21 cellular contexts compared by ENCODE assay signal in genomic region chr4:55880652-55881280, GRCh38.
"Had no signal": no experiment of that assay in that cellular context is flagged by ENCODE, and none has a peak within 500 bp of the region (broad histone marks: within the 10 kb centered on the region; RNA-seq: fewer than 3 reads in every experiment).

No MANE protein-coding gene starts in this region.

- H3K4me3 ChIP-seq: hepatocyte, left ventricle myocardium inferior, lower lobe of right lung, smooth muscle cell, suprapubic skin, thyroid gland, upper lobe of right lung, vagina had no signal

- H3K9me3 ChIP-seq: left ventricle myocardium inferior, lower lobe of right lung, suprapubic skin, thyroid gland, upper lobe of right lung, vagina had no signal

- H3K27me3 ChIP-seq: foreskin keratinocyte, hepatocyte, suprapubic skin, thyroid gland, upper lobe of right lung, vagina had no signal

- H3K4me1 ChIP-seq: foreskin keratinocyte, lower lobe of right lung, suprapubic skin, thyroid gland, upper lobe of right lung, vagina had no signal

- H3K4me3 Mint-ChIP-seq: memory B cell, mesothelial cell of epicardium, natural killer cell, neural crest cell had no signal

- H3K9me3 Mint-ChIP-seq: memory B cell, natural killer cell, neural crest cell had no signal

- ATAC-seq: foreskin keratinocyte; left cardiac atrium; lower lobe of right lung; natural killer cell; right cardiac atrium; stimulated activated naive CD8-positive, alpha-beta T cell treated with anti-CD3 and anti-CD28 coated beads, Interleukin-15, Interleukin-2, amounts not matched to agents 100 U/mL and 50 U/mL, for 24 hours; upper lobe of right lung had no signal

- H3K27me3 Mint-ChIP-seq: memory B cell had no signal

- DNase-seq: effector memory CD4-positive, alpha-beta T cell; erythroblast; foreskin keratinocyte; head of caudate nucleus; kidney; left cardiac atrium; left ventricle myocardium inferior; lower lobe of right lung; natural killer cell; right cardiac atrium; stimulated activated CD4-positive, alpha-beta T cell treated with anti-CD3 and anti-CD28 coated beads, Interleukin-2, amount 100 ng/mL, for 48 hours; stimulated activated naive CD8-positive, alpha-beta T cell treated with anti-CD3 and anti-CD28 coated beads, Interleukin-15, Interleukin-2, amounts not matched to agents 100 U/mL and 50 U/mL, for 24 hours; thyroid gland; upper lobe of right lung had no signal

- H3K27ac ChIP-seq: foreskin keratinocyte, hepatocyte, left ventricle myocardium inferior, lower lobe of right lung, suprapubic skin, thyroid gland, upper lobe of right lung, vagina had no signal

- H2AFZ ChIP-seq: hepatocyte had no signal

- H3K4me2 ChIP-seq: hepatocyte, smooth muscle cell had no signal

- H3K4me1 Mint-ChIP-seq: memory B cell, mesothelial cell of epicardium, natural killer cell had no signal

- H3K27ac Mint-ChIP-seq: memory B cell, mesothelial cell of epicardium, natural killer cell had no signal

- H3K79me2 ChIP-seq: hepatocyte had no signal
